19 cellular contexts compared by ENCODE assay signal in the genomic region with DNA sequence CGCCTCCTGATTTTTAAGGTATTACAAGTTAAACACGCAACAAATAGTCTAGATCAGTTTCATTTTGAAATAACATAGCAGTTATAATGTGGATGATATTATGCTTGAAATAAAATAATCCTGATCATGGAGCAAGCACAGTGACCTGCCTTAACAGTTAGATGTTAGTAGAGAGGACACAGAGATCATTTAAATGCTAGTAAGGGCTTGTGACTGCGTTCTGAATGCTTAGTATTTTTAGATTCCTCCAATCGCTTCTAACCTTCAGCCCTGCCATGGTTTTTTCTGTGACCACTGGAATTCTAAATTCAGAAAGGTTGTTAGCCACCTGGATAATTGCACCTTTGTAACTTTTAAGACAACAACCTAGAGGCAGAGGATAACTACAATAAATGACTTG. TPM values are rescaled to one million over a fixed set of nuclear protein-coding genes. Genes with fewer than 3 reads are reported as not detected.
"Had no signal": no experiment of that assay in that cellular context is flagged by ENCODE, and none has a peak within 500 bp of the region (broad histone marks: within the 10 kb centered on the region; RNA-seq: fewer than 3 reads in every experiment).

No MANE protein-coding gene starts in this region.

- H3K27ac Mint-ChIP-seq: activated naive CD4-positive, alpha-beta T cell treated with anti-CD3 and anti-CD28 coated beads, Interleukin-2, amount 50 U/mL, for 24 hours; natural killer cell treated with Interleukin-12 subunit alpha and Interleukin-12 subunit beta and Interleukin-15 and Interleukin-18, amount 100 ng/mL, for 72 hours; stimulated activated naive B cell treated with anti-CD40 and anti-IgM and Interleukin-4, amounts not matched to agents 10 μg/mL and 1 μg/mL and 100 μg/mL, for 72 hours had no signal

- H3K36me3 Mint-ChIP-seq: activated naive CD4-positive, alpha-beta T cell treated with anti-CD3 and anti-CD28 coated beads, Interleukin-2, amount 50 U/mL, for 24 hours; stimulated activated naive B cell treated with anti-CD40 and anti-IgM and Interleukin-4, amounts not matched to agents 10 μg/mL and 1 μg/mL and 100 μg/mL, for 72 hours had no signal

- H3K27me3 ChIP-seq: body of pancreas, transverse colon had no signal

- H3K4me3 Mint-ChIP-seq: activated naive CD4-positive, alpha-beta T cell treated with anti-CD3 and anti-CD28 coated beads, Interleukin-2, amount 50 U/mL, for 24 hours; natural killer cell treated with Interleukin-12 subunit alpha and Interleukin-12 subunit beta and Interleukin-15 and Interleukin-18, amount 100 ng/mL, for 72 hours; stimulated activated naive B cell treated with anti-CD40 and anti-IgM and Interleukin-4, amounts not matched to agents 10 μg/mL and 1 μg/mL and 100 μg/mL, for 72 hours had no signal

- H3K36me3 ChIP-seq: transverse colon, WERI-Rb-1 had no signal

- H3K4me3 ChIP-seq: body of pancreas, transverse colon had no signal

- H3K27ac ChIP-seq: body of pancreas, transverse colon, WERI-Rb-1 had no signal

- ATAC-seq: body of pancreas; natural killer cell treated with Interleukin-12 subunit alpha and Interleukin-12 subunit beta and Interleukin-15 and Interleukin-18, amount 100 ng/mL, for 72 hours; sciatic nerve; stimulated activated naive B cell treated with anti-CD40 and anti-IgM and Interleukin-4, amounts not matched to agents 10 μg/mL and 1 μg/mL and 100 μg/mL, for 72 hours had no signal

- H3K4me1 ChIP-seq: body of pancreas, transverse colon had no signal

- H3K4me1 Mint-ChIP-seq: activated naive CD4-positive, alpha-beta T cell treated with anti-CD3 and anti-CD28 coated beads, Interleukin-2, amount 50 U/mL, for 24 hours had no signal

- DNase-seq: activated gamma-delta T cell treated with Interleukin-2 at 50 U/mL for 16 hours; activated T-cell treated with anti-CD3 and anti-CD28 coated beads, Interleukin-2, amount 50 U/mL, for 1 hour; anterior cingulate cortex; body of pancreas; caudate nucleus; dermis blood vessel endothelial cell; effector CD8-positive, alpha-beta T cell; glutamatergic neuron; hippocampal formation; occipital lobe; small intestine; stimulated activated CD4-positive, alpha-beta T cell treated with anti-CD3 and anti-CD28 coated beads, Interleukin-15, amount 100 ng/mL, for 24 hours; stimulated activated CD8-positive, alpha-beta memory T cell treated with anti-CD3 and anti-CD28 coated beads, Interleukin-4, amount 100 ng/mL, for 48 hours; stimulated activated naive B cell treated with anti-CD40 and anti-IgM and Interleukin-4, amounts not matched to agents 10 μg/mL and 1 μg/mL and 100 μg/mL, for 72 hours; transverse colon had no signal

RNA-seq across cellular contexts. Expression of gene KIF26B, which starts 46.4 kb away (rescaled TPM):
- total RNA-seq: natural killer cell treated with Interleukin-12 subunit alpha and Interleukin-12 subunit beta and Interleukin-15 and Interleukin-18, amount 100 ng/mL, for 72 hours had no signal
